ENCODE assay signal across 8 cellular contexts in the genomic region with DNA sequence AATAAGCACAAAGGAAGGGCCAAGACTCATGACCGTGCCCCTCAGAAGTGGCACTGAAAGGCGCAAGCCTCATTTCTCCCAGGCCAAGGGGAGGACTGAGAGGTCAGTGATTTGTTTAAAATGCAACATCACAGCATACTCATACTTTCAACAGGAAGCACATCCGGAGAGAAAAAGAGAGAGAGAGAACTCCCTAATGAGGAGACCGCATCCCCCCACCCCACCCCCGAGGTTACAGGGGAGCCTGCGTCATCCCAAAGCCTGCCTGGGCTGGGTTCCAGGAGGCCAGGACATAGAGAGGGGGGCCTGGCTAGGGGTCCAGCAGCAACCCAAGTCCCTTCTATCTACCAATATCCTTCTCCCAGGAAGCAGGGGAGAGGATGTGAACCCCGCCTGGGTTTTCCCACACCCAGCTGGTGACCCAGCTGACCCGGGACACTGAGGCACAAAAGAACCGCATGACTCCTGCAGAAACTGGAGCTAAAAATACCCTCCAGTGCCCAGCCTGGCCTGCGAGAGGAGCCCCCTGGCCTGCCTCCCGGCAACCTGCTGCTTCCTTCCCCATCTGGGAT. TPM values are rescaled to one million over a fixed set of nuclear protein-coding genes. Genes with fewer than 3 reads are reported as not detected.
DNase-seq lines count a peak whose midpoint lies in the region; ATAC-seq and TF ChIP-seq lines count a peak whose summit lies in the region.

No MANE protein-coding gene starts in this region.

- H3K27ac ChIP-seq in right atrium auricular region (peak overlapping the region; percentile 98 to 99), spleen (peak overlapping the region; percentile 93 to 97 (median 96))

- H3K27me3 ChIP-seq in adipocyte (replicated peaks; ENCODE audit: control insufficient read depth, insufficient read depth, low read length) (no peaks in the 10 kb centered on the region), right atrium auricular region (no peaks in the 10 kb centered on the region), spleen (replicated peaks in 1 of 7) (peaks cover 0 to 6% (median 0%) of the 10 kb centered on the region in 7 donors)

- H3K4me3 ChIP-seq in adipocyte (ENCODE audit: low read length) (peak overlapping the region; percentile 99), right atrium auricular region (peak overlapping the region in 1 of 2 donors; percentile 82), spleen (peak overlapping the region in 2 of 8 donors; percentile 59 to 85)

- H3K9me3 ChIP-seq in adipocyte (ENCODE audit: control insufficient read depth, low read length): no peaks in the 10 kb centered on the region
- H3K9me3 ChIP-seq in right atrium auricular region: no peaks in the 10 kb centered on the region
- H3K9me3 ChIP-seq in spleen: no peaks in the 10 kb centered on the region

- TF ChIP-seq CTCF in right atrium auricular region (IDR thresholded peaks at IDR 0.05) (no peak), spleen (IDR thresholded peaks at IDR 0.05 in 8 of 11, conservative IDR thresholded peaks at IDR 0.05 in 3 of 11) (no peak)

- WGBS in spleen, 5 donors: 26 to 45% (median 39%) methylated on average over 10 to 11 of the region's 11 CpGs

- H3K9ac ChIP-seq in adipocyte (ENCODE audit: low read length): peak overlapping the region; percentile 97

- DNase-seq in HT1080 (ENCODE audit: low read depth) (peak; percentile 97), adipocyte (ENCODE audit: low read depth) (peak; percentile 84), right atrium auricular region (ENCODE audit: low spot score) (peak; percentile 79), spleen (peak; percentile 85), retina (no peak), NCI-H128 (lab: John Stamatoyannopoulos, UW; ENCODE audit: unreplicated experiment) (no peak)

- no peak for TF ChIP-seq POLR2A in spleen (IDR thresholded peaks at IDR 0.05)

- intact Hi-C loops in spleen (cut with DNase I; ENCODE audit: low total_unique reads): no loop called here

- ATAC-seq in GM21390 (IDR thresholded peaks at IDR 0.05; ENCODE audit: unreplicated experiment) (no peak), HG03460 (IDR thresholded peaks at IDR 0.05; ENCODE audit: unreplicated experiment) (no peak)

- H3K36me3 ChIP-seq in adipocyte (ENCODE audit: control insufficient read depth, insufficient read depth, low read length, severe bottlenecking): peaks cover 16% of the 10 kb centered on the region
- H3K36me3 ChIP-seq in right atrium auricular region: peaks cover 20% of the 10 kb centered on the region
- H3K36me3 ChIP-seq in spleen: peaks cover 0 to 48% (median 6%) of the 10 kb centered on the region in 6 donors

- H3K4me1 ChIP-seq in adipocyte (ENCODE audit: control insufficient read depth, insufficient read depth, low read length) (peaks cover 76% of the 10 kb centered on the region), right atrium auricular region (peaks cover 0 to 84% of the 10 kb centered on the region in 2 donors), spleen (peaks cover 50 to 95% (median 87%) of the 10 kb centered on the region in 6 donors)

RNA-seq across cellular contexts. Expression of a gene that starts 3.8 kb away (rescaled TPM):
- 175 and 206 TPM in 2 replicates for total RNA-seq in HT1080 (2014; rRNA removed; shearing (Covaris generic))
- polyA plus RNA-seq in HT1080 (2015; cell fraction: cytosol; rRNA removed): 215 and 259 TPM in 2 replicates
- polyA plus RNA-seq in HT1080 (2015; cell fraction: nucleus; rRNA removed): 383 and 498 TPM in 2 replicates
- total RNA-seq in right atrium auricular region (10 to 100 TPM; 41.8 to 78.8 TPM), spleen (100 to 1,000 TPM in 5 of 7 donors, 10 to 100 TPM in 2; 59.0 to 157 (median 110) TPM)
- 10 to 100 TPM; 32.8 to 73.9 (median 49.0) TPM for polyA plus RNA-seq in spleen

RNA-seq across cellular contexts. Expression of a gene that starts 40.7 kb away (rescaled TPM):
- 21.5 and 30.3 TPM in 2 replicates for total RNA-seq in HT1080 (2014; rRNA removed; shearing (Covaris generic))
- polyA plus RNA-seq in HT1080 (2015; cell fraction: cytosol; rRNA removed): 69.4 and 71.0 TPM in 2 replicates
- polyA plus RNA-seq in HT1080 (2015; cell fraction: nucleus; rRNA removed): 42.8 and 44.4 TPM in 2 replicates
- total RNA-seq in right atrium auricular region: 10 to 100 TPM; 51.2 to 76.1 TPM
- 100 to 1,000 TPM in 1 of 7 donors, 10 to 100 TPM in 6; 37.1 to 105 (median 65.6) TPM for total RNA-seq in spleen
- polyA plus RNA-seq in spleen: 10 to 100 TPM in 1 of 3 donors, 1 to 10 TPM in 2; 5.0 to 18.3 (median 7.9) TPM

Comparison
In these comparisons a context has a peak if more than half of its experiments do, and no peak if none do; other contexts are left out.
1. DNase-seq: peak in HT1080 (single experiment), adipocyte (single experiment), right atrium auricular region (single experiment) and spleen (single experiment); none in retina (single experiment) and NCI-H128 (single experiment).